ENCODE assay signal across 1 cellular context in genomic region chr14:73645248-73645610, GRCh38.
TF ChIP-seq lines count a peak whose summit lies in the region.

No MANE protein-coding gene starts in this region.

TF ChIP-seq in H1, 55 proteins besides CTCF, POLR2A, EP300 and RAD21:
- TF ChIP-seq CHD1 (IDR thresholded peaks at IDR 0.05; ENCODE audit: low read depth, low read length) = no peak
- TF ChIP-seq PHF8 (conservative IDR thresholded peaks at IDR 0.05; ENCODE audit: low read depth, low read length) = no peak
- TF ChIP-seq RFX5 (IDR thresholded peaks at IDR 0.05; ENCODE audit: borderline replicate concordance, low read depth, low read length) = no peak
- TF ChIP-seq TEAD4 (IDR thresholded peaks at IDR 0.05; ENCODE audit: low read depth, low read length) = no peak
- TF ChIP-seq ZNF274 (IDR thresholded peaks at IDR 0.05; ENCODE audit: borderline replicate concordance, extremely low read depth, low read length) = no peak
- no peak for TF ChIP-seq SP2 (IDR thresholded peaks at IDR 0.05; ENCODE audit: low read length)
- TF ChIP-seq CEBPB (IDR thresholded peaks at IDR 0.05; ENCODE audit: low read depth, low read length) = no peak
- no peak for TF ChIP-seq GABPA (IDR thresholded peaks at IDR 0.05; ENCODE audit: borderline replicate concordance, insufficient read depth, low read length)
- TF ChIP-seq SUZ12 (IDR thresholded peaks at IDR 0.05; ENCODE audit: low read length) = no peak
- TF ChIP-seq HDAC2 (IDR thresholded peaks at IDR 0.05; ENCODE audit: borderline replicate concordance in 1 of 2, low read depth in 2 of 2, low read length in 2 of 2) = no peak
- TF ChIP-seq TBP (IDR thresholded peaks at IDR 0.05; ENCODE audit: low read depth, low read length) = no peak
